Comparison of ENCODE assay signal across 13 cellular contexts in genomic region chr7:29883462-29884398, GRCh38.
DNase-seq lines count a peak whose midpoint lies in the region; ATAC-seq and TF ChIP-seq lines count a peak whose summit lies in the region.
"Had no signal": no experiment of that assay in that cellular context is flagged by ENCODE, and none has a peak within 500 bp of the region (broad histone marks: within the 10 kb centered on the region; RNA-seq: fewer than 3 reads in every experiment).

No MANE protein-coding gene starts in this region.

- H3K36me3 ChIP-seq in heart right ventricle (peaks cover 0 to 4% (median 0%) of the 10 kb centered on the region in 9 donors), ectodermal cell (ENCODE audit: control insufficient read depth, insufficient read depth, low read length) (no peaks in the 10 kb centered on the region), aorta (ENCODE audit: control insufficient read depth in 1 of 2, insufficient read depth in 2 of 2, low read length in 1 of 2) (no peaks in the 10 kb centered on the region)
- H3K36me3 ChIP-seq in naive thymus-derived CD4-positive, alpha-beta T cell (ENCODE audit: control insufficient read depth in 2 of 3, insufficient read depth in 3 of 3, low read length in 3 of 3) = no peaks in the 10 kb centered on the region
- H3K36me3 ChIP-seq: cardiac muscle cell had no signal

- H3K9me3 Mint-ChIP-seq in naive thymus-derived CD4-positive, alpha-beta T cell = no peaks in the 10 kb centered on the region
- H3K9me3 Mint-ChIP-seq: activated CD4-positive, alpha-beta memory T cell treated with anti-CD3 and anti-CD28 coated beads for 36 hours had no signal

- 36% methylated on average over 45 of the region's 46 CpGs for WGBS in right cardiac atrium
- WGBS in heart right ventricle, 2 donors = 35 to 50% methylated on average over 40 to 46 of the region's 46 CpGs
- 21 to 29% methylated on average over 36 to 39 of the region's 46 CpGs for WGBS in ectodermal cell, 2 experiments
- 21 to 23% methylated on average over 37 to 46 of the region's 46 CpGs for WGBS in aorta, 2 donors

- H3K4me3 ChIP-seq in right cardiac atrium (ENCODE audit: low read length) (no peak overlapping the region), heart right ventricle (no peak overlapping the region), ectodermal cell (ENCODE audit: insufficient read depth, low read depth, low read length) (peak overlapping the region; percentile 39), aorta (ENCODE audit: low read length in 2 of 2) (peak overlapping the region; percentile 37 to 49)
- no peak overlapping the region for H3K4me3 ChIP-seq in naive thymus-derived CD4-positive, alpha-beta T cell (ENCODE audit: low read length)
- H3K4me3 ChIP-seq: cardiac muscle cell, K562 had no signal

- H3K9me3 ChIP-seq in right cardiac atrium (ENCODE audit: control insufficient read depth, low read length) (no peaks in the 10 kb centered on the region), heart right ventricle (no peaks in the 10 kb centered on the region), ectodermal cell (ENCODE audit: control insufficient read depth, low read length) (no peaks in the 10 kb centered on the region), aorta (ENCODE audit: control insufficient read depth, low read length) (no peaks in the 10 kb centered on the region)
- H3K9me3 ChIP-seq in naive thymus-derived CD4-positive, alpha-beta T cell (ENCODE audit: control insufficient read depth in 2 of 3, low read length in 3 of 3) = no peaks in the 10 kb centered on the region

- H3K27me3 ChIP-seq in right cardiac atrium (ENCODE audit: control insufficient read depth, insufficient read depth) (no peaks in the 10 kb centered on the region), heart right ventricle (peaks cover 0 to 8% (median 0%) of the 10 kb centered on the region in 7 donors), ectodermal cell (ENCODE audit: control insufficient read depth, insufficient read depth, low read length, poor library complexity, severe bottlenecking) (peaks cover 14% of the 10 kb centered on the region), aorta (ENCODE audit: control insufficient read depth in 1 of 2, insufficient read depth in 2 of 2, low read length in 1 of 2) (no peaks in the 10 kb centered on the region)
- no peaks in the 10 kb centered on the region for H3K27me3 ChIP-seq in naive thymus-derived CD4-positive, alpha-beta T cell (ENCODE audit: control insufficient read depth in 2 of 2, insufficient read depth in 2 of 2, low read length in 2 of 2)

- H3K4me1 ChIP-seq in right cardiac atrium (ENCODE audit: control insufficient read depth, insufficient read depth, low read length) = no peaks in the 10 kb centered on the region
- H3K4me1 ChIP-seq in heart right ventricle = peaks cover 0 to 5% (median 0%) of the 10 kb centered on the region in 9 donors
- no peaks in the 10 kb centered on the region for H3K4me1 ChIP-seq in ectodermal cell (ENCODE audit: control insufficient read depth, insufficient read depth, low read length)
- H3K4me1 ChIP-seq in naive thymus-derived CD4-positive, alpha-beta T cell (ENCODE audit: control insufficient read depth in 2 of 2, insufficient read depth in 2 of 2, low read length in 2 of 2) = peaks cover 0 to 6% of the 10 kb centered on the region in 2 donors
- no peaks in the 10 kb centered on the region for H3K4me1 ChIP-seq in aorta (ENCODE audit: control insufficient read depth in 1 of 2, insufficient read depth in 2 of 2, low read length in 2 of 2)

- no peak overlapping the region for H3K27ac Mint-ChIP-seq in naive thymus-derived CD4-positive, alpha-beta T cell
- H3K27ac Mint-ChIP-seq: activated CD4-positive, alpha-beta memory T cell treated with anti-CD3 and anti-CD28 coated beads for 36 hours had no signal

- H3K27ac ChIP-seq in right cardiac atrium (ENCODE audit: low read length) (no peak overlapping the region), heart right ventricle (no peak overlapping the region), ectodermal cell (ENCODE audit: insufficient read depth, low read depth, low read length, poor library complexity, severe bottlenecking) (no peak overlapping the region), aorta (ENCODE audit: low read depth in 1 of 2, low read length in 2 of 2) (no peak overlapping the region)
- H3K27ac ChIP-seq in naive thymus-derived CD4-positive, alpha-beta T cell (ENCODE audit: low read depth, low read length) = no peak overlapping the region
- H3K27ac ChIP-seq: C4-2B, cardiac muscle cell had no signal

- intact Hi-C loops in right cardiac atrium (cut with DNase I) = no loop called here
- intact Hi-C loops in heart right ventricle (cut with DNase I) = no loop called here
- intact Hi-C loops in naive thymus-derived CD4-positive, alpha-beta T cell (cut with micrococcal nuclease) = no loop called here
- intact Hi-C loops in aorta (cut with DNase I) = loop anchor here in 1 of 2 donors (5.0 kb wide), 1 partner anchor 39 kb away; no protein-coding TSS in a partner anchor
- intact Hi-C loops in sciatic nerve (cut with DNase I) = loop anchor here (10.0 kb wide), 1 partner anchor 171 kb away; no protein-coding TSS in a partner anchor

- ATAC-seq in right cardiac atrium (peak in 1 of 2 donors; percentile 27), heart right ventricle (no peak), aorta (ENCODE audit: low FRiP score) (no peak), HG02759 (IDR thresholded peaks at IDR 0.05; ENCODE audit: unreplicated experiment) (no peak), sciatic nerve (no peak)
- ATAC-seq in naive thymus-derived CD4-positive, alpha-beta T cell = no peak
- ATAC-seq: K562, Panc1 had no signal

- H3K27me3 Mint-ChIP-seq in naive thymus-derived CD4-positive, alpha-beta T cell = peaks cover 0 to 24% (median 14%) of the 10 kb centered on the region in 5 donors

- peaks cover 0 to 21% (median 14%) of the 10 kb centered on the region in 7 donors for H3K4me1 Mint-ChIP-seq in naive thymus-derived CD4-positive, alpha-beta T cell

- no peak for TF ChIP-seq CTCF in heart right ventricle (IDR thresholded peaks at IDR 0.05)

- POLR2A ChIA-PET in naive thymus-derived CD4-positive, alpha-beta T cell (lab: Charles Lee) = no interaction called here

- H3K4me3 Mint-ChIP-seq in naive thymus-derived CD4-positive, alpha-beta T cell = peak overlapping the region in 9 of 10 donors; percentile 15 to 75 (median 66)
- H3K4me3 Mint-ChIP-seq: activated CD4-positive, alpha-beta memory T cell treated with anti-CD3 and anti-CD28 coated beads for 36 hours had no signal

- peak in 2 of 3 donors; percentile 34 to 52 for DNase-seq in right cardiac atrium
- DNase-seq in heart right ventricle = no peak
- no peak for DNase-seq in naive thymus-derived CD4-positive, alpha-beta T cell
- DNase-seq in aorta = peak in 1 of 2 donors; percentile 75
- DNase-seq in SHP77 (lab: John Stamatoyannopoulos, UW) = no peak
- DNase-seq in sciatic nerve (ENCODE audit: low spot score) = no peak
- DNase-seq: activated CD4-positive, alpha-beta memory T cell treated with anti-CD3 and anti-CD28 coated beads for 36 hours had no signal

- CTCF ChIA-PET in naive thymus-derived CD4-positive, alpha-beta T cell (lab: Charles Lee) = no interaction called here

- no peaks in the 10 kb centered on the region for H3K36me3 Mint-ChIP-seq in naive thymus-derived CD4-positive, alpha-beta T cell
- H3K36me3 Mint-ChIP-seq: activated CD4-positive, alpha-beta memory T cell treated with anti-CD3 and anti-CD28 coated beads for 36 hours had no signal

Comparison
In these comparisons a context has a peak if more than half of its experiments do, and no peak if none do; other contexts are left out.
1. DNase-seq: peak in right cardiac atrium (2 of 3); none in heart right ventricle (0 of 2), naive thymus-derived CD4-positive, alpha-beta T cell (0 of 9), SHP77 (0 of 2) and sciatic nerve (single experiment).
2. H3K4me3 ChIP-seq: peak in ectodermal cell (single experiment) and aorta (2 of 2); none in right cardiac atrium (single experiment), heart right ventricle (0 of 10) and naive thymus-derived CD4-positive, alpha-beta T cell (single experiment).